ENCODE assay signal across 10 cellular contexts in the genomic region with DNA sequence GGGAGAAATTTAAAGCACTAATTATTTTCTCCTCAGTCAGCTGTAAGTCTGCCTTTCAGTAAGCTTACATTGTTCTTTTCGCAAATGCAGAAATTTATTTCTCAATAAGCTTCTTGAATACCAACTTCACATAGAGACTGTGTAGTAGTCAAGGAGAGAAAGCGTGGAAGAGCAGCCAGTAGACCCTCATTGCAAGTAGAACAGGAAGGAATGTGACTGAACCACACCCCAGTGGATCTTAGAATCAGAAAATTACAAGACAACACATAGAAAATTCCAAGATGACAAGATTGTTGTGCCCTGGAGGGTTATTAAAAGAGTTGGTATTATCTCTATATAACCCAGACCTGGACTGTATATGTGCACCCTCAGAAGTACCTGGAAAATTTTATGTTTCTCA.
"Had no signal": no experiment of that assay in that cellular context is flagged by ENCODE, and none has a peak within 500 bp of the region (broad histone marks: within the 10 kb centered on the region; RNA-seq: fewer than 3 reads in every experiment).

No MANE protein-coding gene starts in this region.

- H3K27ac Mint-ChIP-seq: HFFc6, IgD-negative memory B cell had no signal

- ATAC-seq: HCT116, HepG2 had no signal

- DNase-seq: GM23248, GOT3, H7, HFFc6, KBM-7 had no signal

- H3K36me3 Mint-ChIP-seq: IgD-negative memory B cell had no signal

- H3K9me3 ChIP-seq: HAP-1 had no signal

- H3K36me3 ChIP-seq: HAP-1 had no signal

- H3K9ac ChIP-seq: GM23248 had no signal

- H3K4me3 Mint-ChIP-seq: HFFc6, IgD-negative memory B cell had no signal

- H3K4me3 ChIP-seq: GM23248, HAP-1 had no signal

- H3K4me1 ChIP-seq: HAP-1 had no signal

- H2AFZ ChIP-seq: GM23248 had no signal

- H3K27ac ChIP-seq: GM23248, HL-60 had no signal

- H3K9me3 Mint-ChIP-seq: HFFc6 had no signal
